In genomic region chr20:15236812-15237211, GRCh38 we compare ENCODE assay signal across 8 cellular contexts.
DNase-seq lines count a peak whose midpoint lies in the region; ATAC-seq and TF ChIP-seq lines count a peak whose summit lies in the region.

No MANE protein-coding gene starts in this region.

- TF ChIP-seq CTCF in HL-60 (IDR thresholded peaks at IDR 0.05; ENCODE audit: insufficient read depth, low read length), result peak; percentile 25
- TF ChIP-seq CTCF in ascending aorta (IDR thresholded peaks at IDR 0.05), result peak in 1 of 3 experiments; percentile 10

- no peaks in the 10 kb centered on the region for H3K9me3 ChIP-seq in SJCRH30 (replicated peaks)
- H3K9me3 ChIP-seq in ascending aorta, result no peaks in the 10 kb centered on the region

- H3K4me3 ChIP-seq in HL-60 (replicated peaks; ENCODE audit: insufficient read depth, low read length) (no peak overlapping the region), SJCRH30 (no peak overlapping the region), ascending aorta (no peak overlapping the region)

- no peak overlapping the region for H3K27ac ChIP-seq in HL-60 (replicated peaks)
- no peak overlapping the region for H3K27ac ChIP-seq in SJCRH30
- no peak overlapping the region for H3K27ac ChIP-seq in ascending aorta

- intact Hi-C loops in ascending aorta (cut with DNase I), result no loop called here

- H3K36me3 ChIP-seq in SJCRH30 (no peaks in the 10 kb centered on the region), ascending aorta (no peaks in the 10 kb centered on the region)

- peak; percentile 88 for ATAC-seq in GM19351 (IDR thresholded peaks at IDR 0.05; ENCODE audit: unreplicated experiment)
- no peak for ATAC-seq in GM21619 (IDR thresholded peaks at IDR 0.05; ENCODE audit: unreplicated experiment)

- H3K27me3 ChIP-seq in HL-60 (ENCODE audit: insufficient read depth, poor library complexity, severe bottlenecking) (no peaks in the 10 kb centered on the region), SJCRH30 (no peaks in the 10 kb centered on the region), ascending aorta (no peaks in the 10 kb centered on the region)

- DNase-seq in DMS 273 (lab: John Stamatoyannopoulos, UW; ENCODE audit: unreplicated experiment) (peak; percentile 79), HL-60 (ENCODE audit: low read depth in 1 of 2, low spot score in 1 of 2) (peak; percentile 25 to 58), SJCRH30 (peak; percentile 45 to 73), iPS-NIHi11 (ENCODE audit: low spot score) (peak; percentile 59), ascending aorta (ENCODE audit: low spot score in 2 of 2) (no peak), superior temporal gyrus (ENCODE audit: extremely low spot score) (no peak)

- H3K4me1 ChIP-seq in SJCRH30 (no peaks in the 10 kb centered on the region), ascending aorta (no peaks in the 10 kb centered on the region)

Comparison
In these comparisons a context has a peak if more than half of its experiments do, and no peak if none do; other contexts are left out.
1. DNase-seq: peak in DMS 273 (single experiment), HL-60 (2 of 2), SJCRH30 (2 of 2) and iPS-NIHi11 (single experiment); none in ascending aorta (0 of 2) and superior temporal gyrus (single experiment).